ENCODE assay signal across 8 cellular contexts in genomic region chr7:81484266-81484665, GRCh38.
DNase-seq lines count a peak whose midpoint lies in the region; FAIRE-seq and TF ChIP-seq lines count a peak whose summit lies in the region.

No MANE protein-coding gene starts in this region.

- H4K91ac ChIP-seq in mesenchymal stem cell (ENCODE audit: low read length), result no peak overlapping the region

- WGBS in mesenchymal stem cell, result 49% methylated on average over 3 of the region's 3 CpGs
- 50 to 67% methylated on average over 1 to 3 of the region's 3 CpGs for WGBS in transverse colon (ENCODE audit: low coverage in 1 of 2), 2 donors

- H3K4ac ChIP-seq in mesenchymal stem cell (ENCODE audit: low read depth in 1 of 2, low read length in 2 of 2), result no peak overlapping the region

- H3K4me3 ChIP-seq in AG10803 (ENCODE audit: low read length) (no peak overlapping the region), mesenchymal stem cell (ENCODE audit: insufficient read depth in 1 of 2, low read depth in 1 of 2, low read length in 2 of 2) (no peak overlapping the region), transverse colon (no peak overlapping the region)

- H3K36me3 ChIP-seq in mesenchymal stem cell (ENCODE audit: control insufficient read depth in 1 of 2, insufficient read depth in 2 of 2, low read depth in 1 of 2, low read length in 2 of 2), result no peaks in the 10 kb centered on the region
- H3K36me3 ChIP-seq in transverse colon, result no peaks in the 10 kb centered on the region

- no peak overlapping the region for H3K9ac ChIP-seq in mesenchymal stem cell (ENCODE audit: low read length)

- in situ Hi-C loops in transverse colon (cut with MboI; ENCODE audit: low pct_ligation_motif_present in 1 of 4, low pct_unique_long_range_greater_than_20kb in 1 of 4, low sequenced_read_pairs in 3 of 4), result loop anchor here (25.0 kb wide), 3 partner anchors 528 to 1103 kb away; no protein-coding TSS in a partner anchor

- TF ChIP-seq POLR2A in transverse colon (IDR thresholded peaks at IDR 0.05) (no peak), GM12891 (IDR thresholded peaks at IDR 0.05; ENCODE audit: low read depth, low read length) (no peak)

- H2BK120ac ChIP-seq in mesenchymal stem cell (ENCODE audit: low read depth, low read length), result no peak overlapping the region

- H3K14ac ChIP-seq in mesenchymal stem cell (ENCODE audit: low read length in 2 of 2), result no peak overlapping the region

- no peak overlapping the region for H2AFZ ChIP-seq in mesenchymal stem cell (ENCODE audit: low read depth, low read length)

- TF ChIP-seq EP300 in transverse colon (IDR thresholded peaks at IDR 0.05; ENCODE audit: low read depth), result no peak

- no peak overlapping the region for H4K8ac ChIP-seq in mesenchymal stem cell (ENCODE audit: low read length)

- no peak overlapping the region for H2BK5ac ChIP-seq in mesenchymal stem cell (ENCODE audit: low read depth, low read length, poor library complexity, severe bottlenecking)

- no peak overlapping the region for H2BK12ac ChIP-seq in mesenchymal stem cell (ENCODE audit: low read length in 2 of 2)

- H3K9me3 ChIP-seq in mesenchymal stem cell (ENCODE audit: control insufficient read depth, low read length) (no peaks in the 10 kb centered on the region), transverse colon (no peaks in the 10 kb centered on the region)

- no peak overlapping the region for H3K4me2 ChIP-seq in mesenchymal stem cell (ENCODE audit: low read length, poor library complexity, severe bottlenecking)

- no peak for TF ChIP-seq CTCF in AG10803 (conservative IDR thresholded peaks at IDR 0.05; ENCODE audit: low read length)
- TF ChIP-seq CTCF in transverse colon (IDR thresholded peaks at IDR 0.05), result no peak

- no peak overlapping the region for H2AK5ac ChIP-seq in mesenchymal stem cell (ENCODE audit: low read length, severe bottlenecking)

- no peak overlapping the region for H2BK15ac ChIP-seq in mesenchymal stem cell (ENCODE audit: low read depth, poor library complexity, severe bottlenecking)

- H3K23ac ChIP-seq in mesenchymal stem cell (ENCODE audit: low read length in 2 of 2), result no peak overlapping the region

- no peaks in the 10 kb centered on the region for H3K79me1 ChIP-seq in mesenchymal stem cell (replicated peaks; ENCODE audit: low read length, poor library complexity, severe bottlenecking)

- intact Hi-C loops in transverse colon (cut with DNase I; ENCODE audit: low total_unique reads), result no loop called here

- H3K4me1 ChIP-seq in mesenchymal stem cell (ENCODE audit: control insufficient read depth, insufficient read depth, low read depth, low read length) (no peaks in the 10 kb centered on the region), transverse colon (peaks cover 0 to 6% (median 1%) of the 10 kb centered on the region in 4 donors)

- H3K27me3 ChIP-seq in mesenchymal stem cell (ENCODE audit: control insufficient read depth in 1 of 2, insufficient read depth in 1 of 2, low read length in 2 of 2), result no peaks in the 10 kb centered on the region
- no peaks in the 10 kb centered on the region for H3K27me3 ChIP-seq in transverse colon

- DNase-seq in AG10803 (ENCODE audit: low read depth) (peak; percentile 95), NCI-H1092 (lab: John Stamatoyannopoulos, UW) (peak; percentile 39), epidermal melanocyte (ENCODE audit: insufficient read length, low spot score) (peak; percentile 49), mesenchymal stem cell (peak; percentile 75), transverse colon (no peak), GM19239 (ENCODE audit: insufficient read length, low spot score) (no peak), GM12891 (ENCODE audit: insufficient read length, low spot score) (no peak)
- DNase-seq in stimulated activated CD4-positive, alpha-beta T cell treated with anti-CD3 and anti-CD28 coated beads, Interleukin-2, amount 100 ng/mL, for 24 hours, result no peak

- FAIRE-seq in GM19239 (lab: Jason Lieb, UNC) (no peak), GM12891 (lab: Jason Lieb, UNC) (no peak)

- H3K18ac ChIP-seq in mesenchymal stem cell (ENCODE audit: low read depth in 1 of 2, low read length in 2 of 2), result no peak overlapping the region

- H3K27ac ChIP-seq in mesenchymal stem cell (ENCODE audit: low read length, poor library complexity, severe bottlenecking), result no peak overlapping the region
- no peak overlapping the region for H3K27ac ChIP-seq in transverse colon

TF ChIP-seq in GM12891, 5 proteins besides CTCF, POLR2A, EP300 and RAD21:
- TF ChIP-seq PAX5 (IDR thresholded peaks at IDR 0.05; ENCODE audit: insufficient read depth, low read length, severe bottlenecking), result no peak
- no peak for TF ChIP-seq POU2F2 (IDR thresholded peaks at IDR 0.05; ENCODE audit: low read depth, low read length)
- TF ChIP-seq SPI1 (IDR thresholded peaks at IDR 0.05; ENCODE audit: low read depth, low read length), result no peak
- no peak for TF ChIP-seq POLR2AphosphoS5 (IDR thresholded peaks at IDR 0.05; ENCODE audit: low read depth, low read length)
- TF ChIP-seq TAF1 (IDR thresholded peaks at IDR 0.05; ENCODE audit: low read depth, low read length), result no peak
TF ChIP-seq in GM12891: peak in this region for 0.

Comparison
In these comparisons a context has a peak if more than half of its experiments do, and no peak if none do; other contexts are left out.
1. DNase-seq: peak in AG10803 (single experiment), NCI-H1092 (single experiment), epidermal melanocyte (single experiment) and mesenchymal stem cell (single experiment); none in transverse colon (single experiment), stimulated activated CD4-positive, alpha-beta T cell treated with anti-CD3 and anti-CD28 coated beads, Interleukin-2, amount 100 ng/mL, for 24 hours (0 of 2), GM19239 (single experiment) and GM12891 (single experiment).